In the genomic region with DNA sequence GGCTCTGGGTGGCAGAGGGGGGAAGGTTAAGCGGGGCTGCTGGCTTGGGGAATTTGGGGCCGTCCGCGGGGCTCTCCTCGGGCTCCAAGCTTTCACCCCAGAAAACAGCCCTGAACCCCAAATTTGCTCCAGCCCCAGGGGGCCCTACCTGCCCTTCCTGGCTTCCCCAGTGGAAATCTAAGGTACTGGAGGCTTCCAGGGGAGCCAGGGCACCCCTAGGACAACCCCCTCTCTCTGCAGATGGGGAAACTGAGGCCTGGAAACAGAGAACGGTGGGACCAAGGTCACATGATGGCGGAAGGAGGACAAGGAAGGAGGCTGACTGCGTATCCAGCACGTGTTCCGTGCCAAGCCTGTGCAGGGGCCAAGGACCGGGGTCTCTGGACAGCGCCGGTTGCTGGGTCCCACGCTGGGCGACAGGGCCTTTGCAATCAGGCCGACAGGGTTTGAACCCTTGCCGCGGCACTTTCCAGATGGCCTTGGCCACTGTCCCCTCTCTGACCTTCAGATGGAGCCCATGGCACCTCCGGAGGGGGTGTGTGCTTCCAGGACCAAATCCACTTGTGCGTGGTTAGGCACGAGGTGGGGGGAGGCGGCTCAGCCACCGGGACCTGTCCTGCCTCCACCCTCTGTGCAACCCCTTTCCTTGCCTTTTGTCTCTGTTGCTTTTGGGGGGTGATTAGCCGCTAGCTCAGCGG, we compare ENCODE assay signal across 7 cellular contexts.
A peak's percentile ranks its signal among the peaks of the same experiment; 100 is the strongest.
DNase-seq lines count a peak whose midpoint lies in the region; ATAC-seq and TF ChIP-seq lines count a peak whose summit lies in the region.

No MANE protein-coding gene starts in this region.

- TF ChIP-seq CTCF in LNCaP clone FGC (IDR thresholded peaks at IDR 0.05; ENCODE audit: control insufficient read depth, extremely low read depth, insufficient read depth) (no peak), astrocyte of the spinal cord (IDR thresholded peaks at IDR 0.05; ENCODE audit: low read depth, low read length) (no peak), kidney epithelial cell (IDR thresholded peaks at IDR 0.05; ENCODE audit: insufficient read depth, low read length, poor library complexity, severe bottlenecking) (no peak)

- H3K9ac ChIP-seq in stomach smooth muscle (ENCODE audit: low read length in 2 of 2): peak overlapping the region; percentile 74 to 84

- H3K27me3 ChIP-seq in kidney epithelial cell (ENCODE audit: control insufficient read depth, insufficient read depth, low read length) (peaks cover 19% of the 10 kb centered on the region), stomach smooth muscle (ENCODE audit: control insufficient read depth in 1 of 2, insufficient read depth in 2 of 2, low read length in 2 of 2) (no peaks in the 10 kb centered on the region)

- no peak for DNase-seq in LNCaP clone FGC (ENCODE audit: low read depth)
- DNase-seq in astrocyte of the spinal cord (ENCODE audit: low read depth, low spot score): no peak
- DNase-seq in kidney epithelial cell (ENCODE audit: low read depth): no peak
- no peak for DNase-seq in stimulated activated CD4-positive, alpha-beta T cell treated with anti-CD3 and anti-CD28 coated beads, Interleukin-4, amount 100 ng/mL, for 24 hours
- DNase-seq in amygdala (lab: John Stamatoyannopoulos, UW): no peak

- peak overlapping the region; percentile 71 for H3K27ac ChIP-seq in stomach smooth muscle (ENCODE audit: low read length)

- H3K36me3 ChIP-seq in kidney epithelial cell (ENCODE audit: control insufficient read depth, insufficient read depth, low read length): no peaks in the 10 kb centered on the region
- no peaks in the 10 kb centered on the region for H3K36me3 ChIP-seq in stomach smooth muscle (ENCODE audit: control insufficient read depth in 2 of 2, insufficient read depth in 2 of 2, low read length in 2 of 2)

- no peak for ATAC-seq in HG02840 (IDR thresholded peaks at IDR 0.05; ENCODE audit: low FRiP score, unreplicated experiment)

- H3K9me3 ChIP-seq in stomach smooth muscle (ENCODE audit: control insufficient read depth in 2 of 2, low read length in 2 of 2): no peaks in the 10 kb centered on the region

- peaks cover 21% of the 10 kb centered on the region for H3K4me1 ChIP-seq in stomach smooth muscle (ENCODE audit: control insufficient read depth, insufficient read depth, low read length)

- in situ Hi-C loops in astrocyte of the spinal cord (cut with HindIII; ENCODE audit: low sequenced_read_pairs): no loop called here

- H3K4me3 ChIP-seq in LNCaP clone FGC (ENCODE audit: low read depth, low read length) (peak overlapping the region; percentile 49), astrocyte of the spinal cord (ENCODE audit: low read depth, low read length) (peak overlapping the region; percentile 46), kidney epithelial cell (ENCODE audit: low read depth, low read length) (peak overlapping the region; percentile 42), stomach smooth muscle (ENCODE audit: low read length in 2 of 2) (peak overlapping the region; percentile 76 to 79)
